In the genomic region with DNA sequence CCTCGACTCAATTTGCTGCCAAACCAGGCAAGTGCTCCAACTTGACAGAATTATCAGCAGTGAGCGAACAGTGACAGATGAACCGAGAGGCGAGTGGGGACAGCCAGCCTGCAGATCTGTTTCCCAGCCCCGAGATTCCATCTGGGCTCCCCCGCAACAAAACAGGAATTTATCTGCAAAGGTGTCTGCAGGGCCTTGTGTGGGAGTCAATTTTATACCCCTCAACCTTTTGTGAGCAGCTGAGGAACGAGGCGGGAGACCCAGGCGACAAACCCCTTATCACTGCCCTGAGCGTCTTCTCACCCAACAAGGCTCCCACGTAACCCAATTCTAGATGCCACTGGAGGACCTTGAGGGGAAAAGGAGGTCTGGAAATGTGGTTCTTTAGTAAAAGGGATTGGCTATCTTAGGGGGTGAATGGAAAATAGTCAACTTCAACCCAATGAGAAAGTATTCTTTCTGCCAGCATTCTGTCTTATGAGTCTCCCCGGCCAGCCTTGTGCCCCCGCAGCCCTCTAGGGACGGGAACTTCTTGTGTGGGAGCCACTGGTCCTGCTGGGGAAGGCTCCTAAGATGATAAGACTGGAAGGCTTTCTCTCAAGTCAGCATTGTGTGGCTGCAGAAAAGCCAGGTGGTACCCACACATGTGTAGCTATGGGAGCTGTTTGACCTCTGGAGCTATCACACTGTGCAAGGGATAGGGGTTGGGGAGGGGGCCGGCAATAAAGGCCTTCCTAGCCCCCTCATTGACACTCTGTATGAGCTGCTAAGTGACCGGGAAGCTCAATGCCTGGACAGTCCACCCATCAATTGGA, we compare ENCODE assay signal across 14 cellular contexts.
DNase-seq lines count a peak whose midpoint lies in the region; ATAC-seq and TF ChIP-seq lines count a peak whose summit lies in the region.
"Had no signal": no experiment of that assay in that cellular context is flagged by ENCODE, and none has a peak within 500 bp of the region (broad histone marks: within the 10 kb centered on the region; RNA-seq: fewer than 3 reads in every experiment).

No MANE protein-coding gene starts in this region.

- DNase-seq in left ventricle myocardium inferior (no peak), left cardiac atrium (no peak), right cardiac atrium (no peak)
- no peak for DNase-seq in CD8-positive, alpha-beta memory T cell
- no peak for DNase-seq in central memory CD4-positive, alpha-beta T cell
- DNase-seq in stimulated activated naive CD4-positive, alpha-beta T cell treated with Interleukin-2 at 50 U/mL for 16 hours (lab: John Stamatoyannopoulos, UW): no peak
- DNase-seq: BE2C; C1 segment of cervical spinal cord; Caco-2; CD4-positive, CD25-positive, alpha-beta regulatory T cell; GM23248 had no signal

- intact Hi-C loops in left ventricle myocardium inferior (cut with micrococcal nuclease): no loop called here
- intact Hi-C loops in left cardiac atrium (cut with DNase I): no loop called here
- intact Hi-C loops in right cardiac atrium (cut with DNase I): no loop called here

- H3K27ac Mint-ChIP-seq in CD8-positive, alpha-beta memory T cell: no peak overlapping the region

- ATAC-seq in left cardiac atrium (no peak), right cardiac atrium (no peak)

- no peaks in the 10 kb centered on the region for H3K9me3 ChIP-seq in left ventricle myocardium inferior (replicated peaks)
- H3K9me3 ChIP-seq in CD8-positive, alpha-beta memory T cell (ENCODE audit: low read length): no peaks in the 10 kb centered on the region
- H3K9me3 ChIP-seq in right cardiac atrium (ENCODE audit: control insufficient read depth, low read length): no peaks in the 10 kb centered on the region
- H3K9me3 ChIP-seq: BE2C, Caco-2, HAP-1 had no signal

- peaks cover 45% of the 10 kb centered on the region for H3K4me1 ChIP-seq in left ventricle myocardium inferior
- no peaks in the 10 kb centered on the region for H3K4me1 ChIP-seq in CD8-positive, alpha-beta memory T cell (ENCODE audit: insufficient read depth, low read length)
- H3K4me1 ChIP-seq in right cardiac atrium (ENCODE audit: control insufficient read depth, insufficient read depth, low read length): peaks cover 14% of the 10 kb centered on the region
- H3K4me1 ChIP-seq: Caco-2, HAP-1 had no signal

- H3K27ac ChIP-seq in left ventricle myocardium inferior (replicated peaks): peak overlapping the region; percentile 48
- peak overlapping the region; percentile 61 for H3K27ac ChIP-seq in CD8-positive, alpha-beta memory T cell (ENCODE audit: low read depth, low read length)
- peak overlapping the region; percentile 85 for H3K27ac ChIP-seq in right cardiac atrium (ENCODE audit: low read length)
- H3K27ac ChIP-seq in temporal lobe (ENCODE audit: low read depth, low read length): peak overlapping the region; percentile 9
- H3K27ac ChIP-seq: GM23248, HL-60 had no signal

- 67% methylated on average over 16 of the region's 16 CpGs for WGBS in right cardiac atrium

- no peak overlapping the region for H3K4me3 ChIP-seq in left ventricle myocardium inferior
- no peak overlapping the region for H3K4me3 ChIP-seq in CD8-positive, alpha-beta memory T cell (ENCODE audit: low read length)
- no peak overlapping the region for H3K4me3 ChIP-seq in right cardiac atrium (ENCODE audit: low read length)
- H3K4me3 ChIP-seq: GM23248, HAP-1 had no signal

- POLR2A ChIA-PET in CD8-positive, alpha-beta memory T cell (lab: Charles Lee): no interaction called here

- no peaks in the 10 kb centered on the region for H3K4me1 Mint-ChIP-seq in CD8-positive, alpha-beta memory T cell

- no peaks in the 10 kb centered on the region for H3K27me3 ChIP-seq in left ventricle myocardium inferior (ENCODE audit: low read depth)
- no peaks in the 10 kb centered on the region for H3K27me3 ChIP-seq in CD8-positive, alpha-beta memory T cell (ENCODE audit: insufficient read depth, low read length, poor library complexity, severe bottlenecking)
- no peaks in the 10 kb centered on the region for H3K27me3 ChIP-seq in right cardiac atrium (ENCODE audit: control insufficient read depth, insufficient read depth)
- H3K27me3 ChIP-seq: BE2C had no signal

- H3K4me3 Mint-ChIP-seq in CD8-positive, alpha-beta memory T cell: no peak overlapping the region

- no peaks in the 10 kb centered on the region for H3K36me3 Mint-ChIP-seq in CD8-positive, alpha-beta memory T cell
- H3K36me3 Mint-ChIP-seq: CD4-positive, CD25-positive, alpha-beta regulatory T cell had no signal

- no peaks in the 10 kb centered on the region for H3K36me3 ChIP-seq in left ventricle myocardium inferior
- H3K36me3 ChIP-seq in CD8-positive, alpha-beta memory T cell (ENCODE audit: insufficient read depth, low read length): no peaks in the 10 kb centered on the region
- H3K36me3 ChIP-seq: BE2C, HAP-1 had no signal

- H3K27me3 Mint-ChIP-seq in CD8-positive, alpha-beta memory T cell: no peaks in the 10 kb centered on the region
- H3K27me3 Mint-ChIP-seq: CD4-positive, CD25-positive, alpha-beta regulatory T cell had no signal

- CTCF ChIA-PET in CD8-positive, alpha-beta memory T cell (lab: Charles Lee): interaction anchor here (1.1 kb wide), 1 partner anchor 12 kb away, joined by 3 read pairs; no protein-coding TSS in a partner anchor

- peaks cover 0 to 2% (median 0%) of the 10 kb centered on the region in 5 donors for H3K9me3 Mint-ChIP-seq in CD8-positive, alpha-beta memory T cell

- TF ChIP-seq CTCF in left ventricle myocardium inferior (IDR thresholded peaks at IDR 0.05; ENCODE audit: borderline replicate concordance): no peak

Comparison
In these comparisons a context has a peak if more than half of its experiments do, and no peak if none do; other contexts are left out.
1. H3K27ac ChIP-seq: peak in every context shown above with its lines; median percentile 85 in right cardiac atrium; 61 in CD8-positive, alpha-beta memory T cell; 48 in left ventricle myocardium inferior; 9 in temporal lobe.